11 cellular contexts compared by ENCODE assay signal in the genomic region with DNA sequence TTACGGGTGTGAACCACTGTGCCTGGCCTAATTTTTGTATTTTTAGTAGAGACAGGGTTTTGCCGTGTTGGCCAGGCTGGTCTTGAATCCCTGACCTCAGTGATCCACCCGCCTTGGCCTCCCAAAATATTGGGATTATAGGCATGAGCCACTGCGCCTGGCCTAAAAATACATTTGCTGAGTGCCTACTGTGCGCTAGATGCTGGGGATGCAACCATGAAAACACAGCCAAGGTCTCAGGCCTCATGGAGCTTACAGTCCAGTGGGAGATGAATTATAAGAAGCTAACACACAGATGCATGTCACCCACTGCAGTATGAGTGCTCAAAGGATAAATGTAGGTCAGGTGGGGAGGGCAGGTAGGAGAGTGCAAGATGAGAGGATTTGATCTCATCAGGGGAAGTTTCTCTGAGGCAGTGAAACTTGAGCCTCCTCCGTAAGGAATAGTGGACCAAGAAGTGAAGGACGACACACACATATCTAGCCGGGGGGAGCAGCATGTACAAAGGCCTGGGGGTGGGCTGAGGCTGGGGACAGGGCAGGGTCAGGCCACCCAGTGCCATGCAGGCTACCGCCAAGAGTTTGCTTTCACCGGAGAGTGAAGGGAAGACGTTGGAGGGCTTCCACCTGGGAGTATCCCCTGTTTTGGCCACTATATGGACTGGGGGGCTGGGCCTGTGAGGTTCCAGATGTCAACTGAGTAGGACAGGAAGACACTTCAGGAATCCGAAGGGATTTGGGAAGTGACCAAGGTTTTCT. TPM values are rescaled to one million over a fixed set of nuclear protein-coding genes. Genes with fewer than 3 reads are reported as not detected.
A peak's percentile ranks its signal among the peaks of the same experiment; 100 is the strongest.
DNase-seq lines count a peak whose midpoint lies in the region; ATAC-seq and TF ChIP-seq lines count a peak whose summit lies in the region.
"Had no signal": no experiment of that assay in that cellular context is flagged by ENCODE, and none has a peak within 500 bp of the region (broad histone marks: within the 10 kb centered on the region; RNA-seq: fewer than 3 reads in every experiment).

No MANE protein-coding gene starts in this region.

- peak overlapping the region in 5 of 10 experiments; percentile 2 to 48 (median 31); a peak in 7 of 20 replicates for H3K4me3 ChIP-seq in BLaER1 treated with 17β-estradiol and CSF1 and Interleukin-3, amounts not matched to agents 10 nM and 100 nM
- H3K4me3 ChIP-seq in PC-9 (no peak overlapping the region), psoas muscle (peak overlapping the region; percentile 8), HAP-1 (no peak overlapping the region)

- no peaks in the 10 kb centered on the region for H3K36me3 Mint-ChIP-seq in dendritic cell treated with granulocyte-macrophage colony-stimulating factor and Interleukin-4, amounts not matched to agents 40 ng/mL and 50 ng/mL, for 4 days (ENCODE audit: low read depth)
- H3K36me3 Mint-ChIP-seq: mesothelial cell of epicardium had no signal

- H3K27me3 Mint-ChIP-seq in dendritic cell treated with granulocyte-macrophage colony-stimulating factor and Interleukin-4, amounts not matched to agents 40 ng/mL and 50 ng/mL, for 4 days: no peaks in the 10 kb centered on the region

- H3K79me2 ChIP-seq in PC-9 (ENCODE audit: low read depth): peaks cover 14% of the 10 kb centered on the region

- no peaks in the 10 kb centered on the region for H3K27me3 ChIP-seq in BLaER1 treated with 17β-estradiol and CSF1 and Interleukin-3, amounts not matched to agents 10 nM and 100 nM
- H3K27me3 ChIP-seq in PC-9 (ENCODE audit: insufficient read depth, low read depth) (no peaks in the 10 kb centered on the region), psoas muscle (ENCODE audit: insufficient read depth in 3 of 3, low read length in 2 of 3) (no peaks in the 10 kb centered on the region), HAP-1 (ENCODE audit: low read depth) (no peaks in the 10 kb centered on the region)

- no peak overlapping the region for H2AFZ ChIP-seq in PC-9

- peak overlapping the region; percentile 67 for H3K27ac Mint-ChIP-seq in dendritic cell treated with granulocyte-macrophage colony-stimulating factor and Interleukin-4, amounts not matched to agents 40 ng/mL and 50 ng/mL, for 4 days
- H3K27ac Mint-ChIP-seq: mesothelial cell of epicardium had no signal

- no TSS peak for BruUV-seq in PC-9 (replicated peaks; lab: Mats Ljungman, UMichigan)

- in situ Hi-C loops in HAP-1 (cut with MboI; ENCODE audit: low sequenced_read_pairs): no loop called here

- intact Hi-C loops in PC-9 (cut with micrococcal nuclease; ENCODE audit: unreplicated experiment): no loop called here
- intact Hi-C loops in dendritic cell treated with granulocyte-macrophage colony-stimulating factor and Interleukin-4, amounts not matched to agents 40 ng/mL and 50 ng/mL, for 4 days (cut with micrococcal nuclease): loop anchor here (1.0 kb wide), 1 partner anchor 15 kb away; no protein-coding TSS in a partner anchor
- intact Hi-C loops in psoas muscle (cut with DNase I): loop anchor here in 1 of 2 donors (2.0 kb wide), 1 partner anchor 20 kb away; no protein-coding TSS in a partner anchor

- H3K9me3 Mint-ChIP-seq in dendritic cell treated with granulocyte-macrophage colony-stimulating factor and Interleukin-4, amounts not matched to agents 40 ng/mL and 50 ng/mL, for 4 days: no peaks in the 10 kb centered on the region
- H3K9me3 Mint-ChIP-seq: mesothelial cell of epicardium had no signal

- POLR2A ChIA-PET in PC-9 (lab: Charles Lee; ENCODE audit: unreplicated experiment): no interaction called here

- H3K4me3 Mint-ChIP-seq in dendritic cell treated with granulocyte-macrophage colony-stimulating factor and Interleukin-4, amounts not matched to agents 40 ng/mL and 50 ng/mL, for 4 days: no peak overlapping the region
- H3K4me3 Mint-ChIP-seq: mesothelial cell of epicardium had no signal

- peaks cover 75% of the 10 kb centered on the region for H3K4me1 Mint-ChIP-seq in dendritic cell treated with granulocyte-macrophage colony-stimulating factor and Interleukin-4, amounts not matched to agents 40 ng/mL and 50 ng/mL, for 4 days (ENCODE audit: low read depth)

- DNase-seq in PC-9 (no peak), psoas muscle (peak; percentile 23 to 64), NCI-H526 (lab: John Stamatoyannopoulos, UW) (no peak), HAP-1 (ENCODE audit: low spot score in 2 of 2) (no peak), putamen (ENCODE audit: low spot score) (no peak)
- DNase-seq: DMS79 treated with DMSO at 0.1 percent for 48 hours, NCI-H2081 treated with DMSO at 0.1 percent for 48 hours had no signal

- ATAC-seq in psoas muscle (peak; percentile 17 to 25 (median 19)), GM21528 (IDR thresholded peaks at IDR 0.05; ENCODE audit: low FRiP score, unreplicated experiment) (no peak)

- H3K9me2 ChIP-seq in PC-9 (ENCODE audit: insufficient read depth): no peaks in the 10 kb centered on the region

- H3K4me2 ChIP-seq in BLaER1 treated with 17β-estradiol and CSF1 and Interleukin-3, amounts not matched to agents 10 nM and 100 nM: peak overlapping the region; percentile 71 to 97 (median 93)
- peak overlapping the region; percentile 30 for H3K4me2 ChIP-seq in PC-9

- TF ChIP-seq CTCF in PC-9 (conservative IDR thresholded peaks at IDR 0.05) (no peak), psoas muscle (IDR thresholded peaks at IDR 0.05) (no peak)

- peak overlapping the region; percentile 68 to 90 (median 85); a peak in 21 of 22 replicates for H3K9ac ChIP-seq in BLaER1 treated with 17β-estradiol and CSF1 and Interleukin-3, amounts not matched to agents 10 nM and 100 nM

- CTCF ChIA-PET in PC-9 (lab: Charles Lee): interaction anchor here (0.7 kb wide), 1 partner anchor 600 kb away, joined by 3 read pairs; no protein-coding TSS in a partner anchor

- H4K20me1 ChIP-seq in BLaER1 treated with 17β-estradiol and CSF1 and Interleukin-3, amounts not matched to agents 10 nM and 100 nM: no peaks in the 10 kb centered on the region
- H4K20me1 ChIP-seq in PC-9 (ENCODE audit: insufficient read depth): no peaks in the 10 kb centered on the region

- peak overlapping the region; percentile 77 to 99 (median 98) for H3K27ac ChIP-seq in BLaER1 treated with 17β-estradiol and CSF1 and Interleukin-3, amounts not matched to agents 10 nM and 100 nM
- H3K27ac ChIP-seq in PC-9 (peak overlapping the region; percentile 97), psoas muscle (peak overlapping the region; percentile 98)

- peaks cover 0 to 26% (median 4%) of the 10 kb centered on the region in 11 experiments; a peak in 11 of 22 replicates for H3K36me3 ChIP-seq in BLaER1 treated with 17β-estradiol and CSF1 and Interleukin-3, amounts not matched to agents 10 nM and 100 nM
- 0 out of 2 replicates have a peak, but pooled peaks cover 9% of the 10 kb centered on the region for H3K36me3 ChIP-seq in PC-9 (ENCODE audit: low read depth)
- peaks cover 0 to 23% of the 10 kb centered on the region in 2 donors for H3K36me3 ChIP-seq in psoas muscle (ENCODE audit: insufficient read depth in 1 of 2, low read depth in 1 of 2)
- no peaks in the 10 kb centered on the region for H3K36me3 ChIP-seq in HAP-1 (replicated peaks)

- peaks cover 64% of the 10 kb centered on the region for H3F3A ChIP-seq in PC-9 (ENCODE audit: insufficient read depth, low read depth)

- 58 to 69% (median 61%) methylated on average over 12 of the region's 12 CpGs for WGBS in psoas muscle, 3 donors

- H3K4me1 ChIP-seq in BLaER1 treated with 17β-estradiol and CSF1 and Interleukin-3, amounts not matched to agents 10 nM and 100 nM: peaks cover 98 to 100% (median 100%) of the 10 kb centered on the region in 10 experiments
- peaks cover 60% of the 10 kb centered on the region for H3K4me1 ChIP-seq in PC-9 (replicated peaks; ENCODE audit: insufficient read depth)
- H3K4me1 ChIP-seq in psoas muscle: peaks cover 53% of the 10 kb centered on the region
- H3K4me1 ChIP-seq in HAP-1: no peaks in the 10 kb centered on the region

- no peaks in the 10 kb centered on the region for H3K9me3 ChIP-seq in BLaER1 treated with 17β-estradiol and CSF1 and Interleukin-3, amounts not matched to agents 10 nM and 100 nM (replicated peaks in 1 of 11)
- H3K9me3 ChIP-seq in PC-9 (ENCODE audit: insufficient read depth, low read depth) (no peaks in the 10 kb centered on the region), psoas muscle (no peaks in the 10 kb centered on the region), HAP-1 (no peaks in the 10 kb centered on the region)

RNA-seq across cellular contexts. Expression of a gene that starts 24.3 kb away (rescaled TPM):
- total RNA-seq in PC-9 (2021) (2.6 and 2.7 TPM in 2 replicates), psoas muscle (10 to 100 TPM in 2 of 4 donors, 1 to 10 TPM in 2; 3.9 to 21.3 (median 12.8) TPM)
- 10 to 100 TPM in 1 of 3 donors, 1 to 10 TPM in 2; 5.9 to 11.7 (median 9.1) TPM for polyA plus RNA-seq in psoas muscle

RNA-seq across cellular contexts. Expression of a gene that starts 47.4 kb away (rescaled TPM):
- total RNA-seq in PC-9 (2021) (50.2 and 52.4 TPM in 2 replicates), psoas muscle (10 to 100 TPM; 13.5 to 18.2 (median 16.6) TPM)
- 10 to 100 TPM in 2 of 3 donors, 1 to 10 TPM in 1; 9.7 to 18.3 (median 13.0) TPM for polyA plus RNA-seq in psoas muscle

RNA-seq across cellular contexts. Expression of a gene that starts 59.3 kb away (rescaled TPM):
- total RNA-seq in PC-9 (2021): 27.3 and 34.0 TPM in 2 replicates
- total RNA-seq in psoas muscle: 10 to 100 TPM; 16.3 to 22.7 (median 20.1) TPM
- polyA plus RNA-seq in psoas muscle: 10 to 100 TPM in 2 of 3 donors, 1 to 10 TPM in 1; 9.6 to 22.1 (median 16.0) TPM

Comparison
In these comparisons a context has a peak if more than half of its experiments do, and no peak if none do; other contexts are left out.
1. DNase-seq: peak in psoas muscle (2 of 2); none in PC-9 (0 of 2), NCI-H526 (0 of 2), HAP-1 (0 of 2) and putamen (single experiment).
2. Peak in every context shown above with its lines, with median percentiles within 50 percentile points of each other: H3K27ac ChIP-seq.